ENCODE assay signal across 17 cellular contexts in the genomic region with DNA sequence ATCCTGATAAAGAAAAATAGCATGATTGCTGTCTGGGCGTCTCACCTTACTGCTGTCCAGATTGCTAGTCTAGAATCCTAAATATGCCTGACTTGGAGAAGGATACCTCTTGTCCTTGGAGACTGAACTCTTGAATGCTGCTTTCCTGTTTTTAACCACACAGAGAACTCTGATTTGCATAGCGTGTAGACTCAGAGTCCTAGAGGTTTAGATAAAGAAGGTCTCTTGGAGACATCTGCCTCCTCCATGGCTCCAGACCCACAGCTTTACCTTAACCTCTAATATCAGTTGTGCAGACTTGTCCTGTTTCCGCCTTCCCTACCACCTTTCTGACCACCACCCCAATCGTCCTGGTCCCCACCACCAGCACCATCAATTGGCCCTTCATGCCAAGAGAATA.
DNase-seq lines count a peak whose midpoint lies in the region; ATAC-seq and TF ChIP-seq lines count a peak whose summit lies in the region.
"Had no signal": no experiment of that assay in that cellular context is flagged by ENCODE, and none has a peak within 500 bp of the region (broad histone marks: within the 10 kb centered on the region; RNA-seq: fewer than 3 reads in every experiment).

No MANE protein-coding gene starts in this region.

- H2BK12ac ChIP-seq in trophoblast cell (ENCODE audit: low read length), result no peak overlapping the region

- H3K79me2 ChIP-seq in OCI-LY3 (ENCODE audit: low read length), result no peaks in the 10 kb centered on the region
- no peaks in the 10 kb centered on the region for H3K79me2 ChIP-seq in trophoblast cell (ENCODE audit: control insufficient read depth, insufficient read depth, low read length, poor library complexity)

- H3K4ac ChIP-seq in trophoblast cell (ENCODE audit: low read depth, low read length), result no peak overlapping the region

- peak overlapping the region; percentile 58 for H3K23ac ChIP-seq in trophoblast cell (ENCODE audit: low read length)

- DNase-seq in trophoblast cell, result no peak
- DNase-seq in activated gamma-delta T cell treated with Interleukin-2 at 50 U/mL for 16 hours, result no peak
- no peak for DNase-seq in nucleus accumbens (lab: John Stamatoyannopoulos, UW)
- DNase-seq in COR-L47 (lab: John Stamatoyannopoulos, UW), result no peak
- DNase-seq in activated CD4-positive, alpha-beta T cell treated with anti-CD3 and anti-CD28 coated beads, Interleukin-2, amount 50 U/mL, for 48 hours, result no peak
- DNase-seq: CD4-positive, alpha-beta T cell; DMS153; DMS79; GF-D8; GM23248; IMR-90; KBM-7 had no signal

- no peaks in the 10 kb centered on the region for H4K20me1 ChIP-seq in OCI-LY3 (ENCODE audit: insufficient read depth, low read length)

- H3K36me3 ChIP-seq in OCI-LY3 (replicated peaks; ENCODE audit: low read depth, low read length) (no peaks in the 10 kb centered on the region), trophoblast cell (ENCODE audit: control insufficient read depth in 1 of 2, insufficient read depth in 2 of 2, low read length in 2 of 2) (no peaks in the 10 kb centered on the region)
- H3K36me3 ChIP-seq: HAP-1 had no signal

- H3K27ac Mint-ChIP-seq in IgD-negative memory B cell, result peak overlapping the region; percentile 51 to 68 (median 57)
- H3K27ac Mint-ChIP-seq: CD4-positive, alpha-beta T cell had no signal

- H3K9me3 Mint-ChIP-seq in IgD-negative memory B cell, result peaks cover 0 to 2% (median 0%) of the 10 kb centered on the region in 3 donors
- H3K9me3 Mint-ChIP-seq: CD4-positive, alpha-beta T cell had no signal

- H3K27ac ChIP-seq in OCI-LY3 (ENCODE audit: low read length) (no peak overlapping the region), trophoblast cell (ENCODE audit: low read depth, low read length) (no peak overlapping the region)
- H3K27ac ChIP-seq: C4-2B, GM23248 had no signal

- H3K9me3 ChIP-seq in OCI-LY3 (ENCODE audit: insufficient read depth, low read length) (no peaks in the 10 kb centered on the region), trophoblast cell (ENCODE audit: insufficient read depth, low read depth, low read length) (no peaks in the 10 kb centered on the region)
- H3K9me3 ChIP-seq: HAP-1 had no signal

- no peak overlapping the region for H4K12ac ChIP-seq in trophoblast cell (ENCODE audit: low read depth, low read length)

- H3K4me1 ChIP-seq in OCI-LY3 (ENCODE audit: low read length) (peaks cover 36% of the 10 kb centered on the region), trophoblast cell (ENCODE audit: control insufficient read depth in 1 of 2, insufficient read depth in 2 of 2, low read length in 2 of 2) (no peaks in the 10 kb centered on the region)
- H3K4me1 ChIP-seq: HAP-1 had no signal

- peak; percentile 38 for ATAC-seq in GM18502 (IDR thresholded peaks at IDR 0.05; ENCODE audit: poor library complexity, unreplicated experiment)

- no peak overlapping the region for H3K18ac ChIP-seq in trophoblast cell (ENCODE audit: low read length)

- H2AK5ac ChIP-seq in trophoblast cell (ENCODE audit: low read length), result no peak overlapping the region

- H2AFZ ChIP-seq in OCI-LY3 (ENCODE audit: low read depth, low read length), result no peak overlapping the region
- no peak overlapping the region for H2AFZ ChIP-seq in trophoblast cell (ENCODE audit: insufficient read depth, low read length, poor library complexity)
- H2AFZ ChIP-seq: GM23248 had no signal

- H4K91ac ChIP-seq in trophoblast cell (ENCODE audit: low read depth, low read length), result no peak overlapping the region

- H2BK120ac ChIP-seq in trophoblast cell (ENCODE audit: insufficient read depth, low read length, poor library complexity), result no peak overlapping the region

- H3K4me1 Mint-ChIP-seq in IgD-negative memory B cell, result peaks cover 29 to 42% (median 39%) of the 10 kb centered on the region in 3 donors

- no peaks in the 10 kb centered on the region for H3K79me1 ChIP-seq in trophoblast cell (ENCODE audit: low read length)

- no peaks in the 10 kb centered on the region for H3K27me3 ChIP-seq in OCI-LY3 (ENCODE audit: low read depth, low read length)
- H3K27me3 ChIP-seq in trophoblast cell (ENCODE audit: insufficient read depth, low read length), result no peaks in the 10 kb centered on the region

- no peak overlapping the region for H3K14ac ChIP-seq in trophoblast cell (ENCODE audit: low read length)

- H2BK5ac ChIP-seq in trophoblast cell (ENCODE audit: low read depth, low read length, poor library complexity), result no peak overlapping the region

- no peak overlapping the region for H4K8ac ChIP-seq in trophoblast cell (ENCODE audit: low read depth, low read length)

- no peaks in the 10 kb centered on the region for H3K36me3 Mint-ChIP-seq in IgD-negative memory B cell

- H3K4me2 ChIP-seq in OCI-LY3 (ENCODE audit: low read length) (peak overlapping the region; percentile 39), trophoblast cell (ENCODE audit: low read length) (no peak overlapping the region)

- peak overlapping the region; percentile 4 to 77 (median 73) for H3K4me3 Mint-ChIP-seq in IgD-negative memory B cell
- H3K4me3 Mint-ChIP-seq: CD4-positive, alpha-beta T cell had no signal

- H3K4me3 ChIP-seq in OCI-LY3 (ENCODE audit: low read length) (no peak overlapping the region), trophoblast cell (ENCODE audit: low read depth, low read length) (no peak overlapping the region)
- H3K4me3 ChIP-seq: GM23248, HAP-1 had no signal

- no peak for TF ChIP-seq CTCF in OCI-LY3 (IDR thresholded peaks at IDR 0.05; ENCODE audit: low read depth, low read length)

- H3K27me3 Mint-ChIP-seq in IgD-negative memory B cell, result no peaks in the 10 kb centered on the region
- H3K27me3 Mint-ChIP-seq: CD4-positive, alpha-beta T cell had no signal

- WGBS in trophoblast cell (ENCODE audit: extremely low coverage, insufficient coverage, insufficient read length), result no CpG with 5 or more reads among the region's 4 CpGs

- H3K9ac ChIP-seq in OCI-LY3 (ENCODE audit: low read length) (no peak overlapping the region), trophoblast cell (ENCODE audit: low read length) (no peak overlapping the region)
- H3K9ac ChIP-seq: GM23248 had no signal
